In the genomic region with DNA sequence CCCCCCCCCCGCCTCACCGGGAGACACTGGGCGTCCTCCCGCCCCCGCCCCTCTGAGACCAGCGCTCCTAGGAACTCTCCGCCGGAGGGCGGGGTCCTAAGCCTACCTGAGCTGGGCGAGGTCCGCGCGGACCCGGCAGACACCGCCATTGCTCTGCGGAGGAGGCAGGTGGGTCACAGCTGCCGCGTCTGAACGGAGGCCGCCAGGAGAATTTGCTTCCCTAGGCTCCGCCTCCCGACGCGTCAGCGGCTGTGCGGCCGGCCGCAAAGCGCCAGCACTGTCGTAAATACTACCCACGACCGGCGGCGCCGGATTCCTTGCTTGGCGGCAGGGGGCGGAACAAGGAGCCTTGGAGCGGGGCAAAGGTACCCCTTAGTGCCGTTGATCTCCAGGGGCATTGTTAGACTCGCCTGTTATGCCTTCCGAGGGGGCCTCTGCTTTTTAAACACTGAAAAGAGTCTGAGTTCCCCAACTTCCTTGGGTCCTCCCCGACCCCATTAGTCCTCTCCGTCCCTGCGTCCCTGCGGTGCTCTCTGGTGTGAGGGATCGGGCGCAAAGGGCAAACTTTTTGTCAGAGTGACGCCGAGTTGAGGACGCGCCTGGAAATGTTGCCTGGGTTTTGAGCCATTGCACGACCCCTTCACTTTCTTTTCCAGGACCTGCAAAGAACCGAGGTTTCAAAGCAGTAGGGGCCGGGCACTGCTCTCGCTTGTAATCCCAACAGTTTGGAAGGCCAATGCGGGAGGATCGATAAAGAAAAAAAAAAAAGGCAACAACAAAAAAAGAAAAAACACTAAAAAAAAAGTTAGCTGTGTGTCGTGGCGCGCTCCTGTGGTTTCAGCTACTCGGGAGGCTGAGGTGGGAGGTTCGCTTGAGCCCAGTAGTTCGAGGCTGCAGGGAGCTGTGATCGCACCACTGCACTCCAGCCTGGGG, we compare ENCODE assay signal across 8 cellular contexts. TPM values are rescaled to one million over a fixed set of nuclear protein-coding genes. Genes with fewer than 3 reads are reported as not detected.
DNase-seq lines count a peak whose midpoint lies in the region; ATAC-seq, FAIRE-seq and TF ChIP-seq lines count a peak whose summit lies in the region.

A gene (minus strand): TSS at position 214 of the 933 bp plus-strand sequence. CDS start 65 bp downstream, at position 149.

- H3K4me3 ChIP-seq in ascending aorta: peak within 1 kb of the TSS; percentile 77 to 79
- H3K4me3 ChIP-seq in aorta (ENCODE audit: low read length in 2 of 2): peak within 1 kb of the TSS; percentile 63 to 76

- H3K27ac ChIP-seq in ascending aorta (peak within 1 kb of the TSS; percentile 76 to 86), aorta (ENCODE audit: low read depth in 1 of 2, low read length in 2 of 2) (peak within 1 kb of the TSS in 1 of 2 donors; percentile 39)

- H3K4me1 ChIP-seq in ascending aorta (peaks cover 3 to 16% of the 10 kb centered on the region in 2 donors), aorta (ENCODE audit: control insufficient read depth in 1 of 2, insufficient read depth in 2 of 2, low read length in 2 of 2) (no peaks in the 10 kb centered on the region)

- 2 to 3% methylated on average over 60 to 64 of the region's 64 CpGs for WGBS in aorta, 2 donors

- peak; percentile 91 for DNase-seq in GM18507 (ENCODE audit: extremely low spot score, insufficient read length, low read depth)
- DNase-seq in NCI-H2029 treated with DMSO at 0.1 percent for 48 hours (lab: John Stamatoyannopoulos, UW): peak; percentile 60
- peak; percentile 91 for DNase-seq in T-helper 22 cell (ENCODE audit: low read depth)
- peak; percentile 82 to 97 for DNase-seq in ascending aorta (ENCODE audit: low spot score in 2 of 2)
- DNase-seq in hepatic stellate cell (ENCODE audit: low spot score): peak; percentile 87
- peak; percentile 85 for DNase-seq in renal cortical epithelial cell (ENCODE audit: low read depth)
- peak; percentile 97 to 99 for DNase-seq in aorta

- intact Hi-C loops in ascending aorta (cut with DNase I) (loop anchor here (1.0 to 2.0 kb wide), 4 partner anchors 23 to 55 kb away; a partner anchor contains a TSS), aorta (cut with DNase I) (loop anchor here (5.0 kb wide), 2 partner anchors 41 to 56 kb away; a partner anchor contains a TSS)

- peaks cover 0 to 20% of the 10 kb centered on the region in 2 donors for H3K36me3 ChIP-seq in ascending aorta
- no peaks in the 10 kb centered on the region for H3K36me3 ChIP-seq in aorta (ENCODE audit: control insufficient read depth in 1 of 2, insufficient read depth in 2 of 2, low read length in 1 of 2)

- peak in 2 of 3 experiments; percentile 10 to 35 for TF ChIP-seq CTCF in ascending aorta (IDR thresholded peaks at IDR 0.05)

- ATAC-seq in HG02973 (IDR thresholded peaks at IDR 0.05; ENCODE audit: unreplicated experiment) (peak; percentile 86), aorta (ENCODE audit: low FRiP score) (peak; percentile 98)

- H3K9me3 ChIP-seq in ascending aorta: no peaks in the 10 kb centered on the region
- no peaks in the 10 kb centered on the region for H3K9me3 ChIP-seq in aorta (ENCODE audit: control insufficient read depth, low read length)

- peak; percentile 89 for FAIRE-seq in GM18507 (lab: Jason Lieb, UNC)

- H3K27me3 ChIP-seq in ascending aorta (no peaks in the 10 kb centered on the region), aorta (ENCODE audit: control insufficient read depth in 1 of 2, insufficient read depth in 2 of 2, low read length in 1 of 2) (no peaks in the 10 kb centered on the region)

RNA-seq across cellular contexts. Expression of the gene that starts here (rescaled TPM):
- total RNA-seq in ascending aorta: 31.9 TPM
- 32.6 and 51.4 TPM in 2 replicates for total RNA-seq in renal cortical epithelial cell
- total RNA-seq in aorta: 10 to 100 TPM; 30.3 to 48.3 TPM
- polyA plus RNA-seq in aorta: 10 to 100 TPM; 15.5 to 18.6 TPM
